In the genomic region with DNA sequence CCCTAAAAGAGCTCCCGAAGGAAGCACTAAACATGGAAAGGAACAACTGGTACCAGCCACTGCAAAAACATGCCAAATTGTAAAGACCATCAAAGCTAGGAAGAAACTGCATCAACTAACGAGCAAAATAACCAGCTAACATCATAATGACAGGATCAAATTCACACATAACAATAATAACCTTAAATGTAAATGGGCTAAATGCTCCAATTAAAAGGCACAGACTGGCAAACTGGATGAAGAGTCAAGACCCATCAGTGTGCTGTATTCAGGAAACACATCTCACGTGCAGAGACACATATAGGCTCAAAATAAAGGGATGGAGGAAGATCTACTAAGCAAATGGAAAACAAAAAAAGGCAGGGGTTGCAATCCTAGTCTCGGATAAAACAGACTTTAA, we compare ENCODE assay signal across 6 cellular contexts. TPM values are rescaled to one million over a fixed set of nuclear protein-coding genes. Genes with fewer than 3 reads are reported as not detected.
"Had no signal": no experiment of that assay in that cellular context is flagged by ENCODE, and none has a peak within 500 bp of the region (broad histone marks: within the 10 kb centered on the region; RNA-seq: fewer than 3 reads in every experiment).

No MANE protein-coding gene starts in this region.

RNA-seq across cellular contexts. Expression of gene GSX2, which starts 56.3 kb away (rescaled TPM):
- total RNA-seq: GM23248, GM23338, H1, H4, H9, HFFc6 had no signal
- polyA plus RNA-seq: GM23248, H1 had no signal
